11 cellular contexts compared by ENCODE assay signal in the genomic region with DNA sequence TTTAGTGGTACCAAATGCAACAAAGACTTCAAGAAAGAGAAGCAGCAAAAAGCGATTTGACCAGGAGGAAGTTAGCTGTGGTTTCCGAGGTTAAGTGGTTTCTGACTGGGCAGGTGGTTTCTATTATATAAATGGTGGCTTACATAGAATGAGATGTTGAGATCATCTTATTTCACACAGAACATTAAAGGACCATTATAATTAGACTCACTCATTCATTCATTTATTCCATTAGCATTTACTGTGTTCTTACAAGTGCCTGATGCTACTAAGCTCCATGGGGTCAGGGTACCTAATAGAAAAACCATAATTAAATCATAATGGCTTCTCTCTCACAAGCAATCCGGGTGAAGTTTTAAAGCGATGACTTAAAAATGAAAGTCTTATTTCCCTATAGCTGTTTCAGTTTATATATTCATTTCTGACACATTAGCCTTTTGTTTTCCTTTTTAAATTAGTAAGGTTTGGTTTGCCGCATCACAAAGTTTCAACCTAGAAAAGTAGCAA. TPM values are rescaled to one million over a fixed set of nuclear protein-coding genes. Genes with fewer than 3 reads are reported as not detected.
A peak's percentile ranks its signal among the peaks of the same experiment; 100 is the strongest.
DNase-seq lines count a peak whose midpoint lies in the region; ATAC-seq and TF ChIP-seq lines count a peak whose summit lies in the region.
"Had no signal": no experiment of that assay in that cellular context is flagged by ENCODE, and none has a peak within 500 bp of the region (broad histone marks: within the 10 kb centered on the region; RNA-seq: fewer than 3 reads in every experiment).

No MANE protein-coding gene starts in this region.

- ATAC-seq in GM18861 (IDR thresholded peaks at IDR 0.05; ENCODE audit: unreplicated experiment) (peak; percentile 86), GM21619 (IDR thresholded peaks at IDR 0.05; ENCODE audit: unreplicated experiment) (peak; percentile 98), HG03521 (IDR thresholded peaks at IDR 0.05; ENCODE audit: unreplicated experiment) (peak; percentile 78), lower lobe of right lung (no peak)
- ATAC-seq in effector memory CD8-positive, alpha-beta T cell (replicated peaks): peak; percentile 40

- H3K4me3 ChIP-seq in sigmoid colon (no peak overlapping the region), lower lobe of right lung (no peak overlapping the region)
- H3K4me3 ChIP-seq: SJSA1 had no signal

- no peaks in the 10 kb centered on the region for H3K9me3 Mint-ChIP-seq in effector memory CD8-positive, alpha-beta T cell

- no peaks in the 10 kb centered on the region for H3K27me3 ChIP-seq in sigmoid colon
- H3K27me3 ChIP-seq in lower lobe of right lung (ENCODE audit: low read depth): no peaks in the 10 kb centered on the region
- H3K27me3 ChIP-seq: SJSA1 had no signal

- H3K36me3 ChIP-seq in sigmoid colon: no peaks in the 10 kb centered on the region
- no peaks in the 10 kb centered on the region for H3K36me3 ChIP-seq in lower lobe of right lung
- H3K36me3 ChIP-seq: SJSA1 had no signal

- H3K27ac Mint-ChIP-seq in effector memory CD8-positive, alpha-beta T cell: no peak overlapping the region

- TF ChIP-seq CTCF in sigmoid colon (IDR thresholded peaks at IDR 0.05) (no peak), lower lobe of right lung (IDR thresholded peaks at IDR 0.05) (no peak)

- H3K4me1 Mint-ChIP-seq in effector memory CD8-positive, alpha-beta T cell (ENCODE audit: low read depth in 2 of 2): peaks cover 0 to 3% of the 10 kb centered on the region in 2 donors

- no peak for DNase-seq in effector memory CD8-positive, alpha-beta T cell
- DNase-seq in sigmoid colon (no peak), lower lobe of right lung (no peak), posterior vena cava (ENCODE audit: low spot score) (no peak)
- no peak for DNase-seq in stimulated activated CD4-positive, alpha-beta T cell treated with anti-CD3 and anti-CD28 coated beads, Interleukin-4, amount 100 ng/mL, for 24 hours
- DNase-seq: amygdala; stimulated activated CD4-positive, alpha-beta T cell treated with anti-CD3 and anti-CD28 coated beads, Interleukin-2, amount 100 ng/mL, for 48 hours had no signal

- no peak for TF ChIP-seq EP300 in sigmoid colon (IDR thresholded peaks at IDR 0.05)

- H3K4me3 Mint-ChIP-seq in effector memory CD8-positive, alpha-beta T cell: no peak overlapping the region

- no peaks in the 10 kb centered on the region for H3K36me3 Mint-ChIP-seq in effector memory CD8-positive, alpha-beta T cell (ENCODE audit: insufficient read depth)

- H3K27ac ChIP-seq in sigmoid colon (no peak overlapping the region), lower lobe of right lung (no peak overlapping the region)
- H3K27ac ChIP-seq: SJSA1 had no signal

- 49 to 83% methylated on average over 5 of the region's 5 CpGs for WGBS in sigmoid colon, 2 donors

- no peaks in the 10 kb centered on the region for H3K27me3 Mint-ChIP-seq in effector memory CD8-positive, alpha-beta T cell

- H3K9me3 ChIP-seq in sigmoid colon (no peaks in the 10 kb centered on the region), lower lobe of right lung (no peaks in the 10 kb centered on the region)
- H3K9me3 ChIP-seq: SJSA1 had no signal

- no peak for TF ChIP-seq POLR2A in sigmoid colon (IDR thresholded peaks at IDR 0.05)

- intact Hi-C loops in sigmoid colon (cut with DNase I): no loop called here
- intact Hi-C loops in lower lobe of right lung (cut with DNase I): no loop called here
- intact Hi-C loops in posterior vena cava (cut with DNase I): no loop called here

- no peaks in the 10 kb centered on the region for H3K4me1 ChIP-seq in sigmoid colon
- no peaks in the 10 kb centered on the region for H3K4me1 ChIP-seq in lower lobe of right lung
- H3K4me1 ChIP-seq: SJSA1 had no signal

RNA-seq across cellular contexts. Expression of gene TSPAN6, which starts 10.6 kb away (rescaled TPM):
- total RNA-seq in sigmoid colon (10 to 100 TPM in 2 of 4 donors, 1 to 10 TPM in 2; 7.5 to 16.3 (median 9.4) TPM), lower lobe of right lung (12.6 TPM), posterior vena cava (10 to 100 TPM in 1 of 2 donors, 1 to 10 TPM in 1; 7.8 to 11.1 TPM)
- polyA plus RNA-seq in sigmoid colon: 10 to 100 TPM; 31.2 to 57.1 (median 34.2) TPM

RNA-seq across cellular contexts. Expression of gene SRPX2, which starts 18.0 kb away (rescaled TPM):
- total RNA-seq in sigmoid colon (10 to 100 TPM; 18.7 to 59.8 (median 25.9) TPM), lower lobe of right lung (16.4 TPM), posterior vena cava (10 to 100 TPM; 34.5 to 40.3 TPM)
- 10 to 100 TPM in 1 of 3 donors, 1 to 10 TPM in 2; 2.5 to 12.0 (median 4.8) TPM for polyA plus RNA-seq in sigmoid colon

RNA-seq across cellular contexts. Expression of gene TNMD, which starts 41.3 kb away (rescaled TPM):
- not detected for total RNA-seq in sigmoid colon
- 1 to 10 TPM in 1 of 3 donors, under 1 TPM in 1, not detected in 1; 0.38 to 1.8 TPM for polyA plus RNA-seq in sigmoid colon
- not detected for total RNA-seq in lower lobe of right lung
- under 1 TPM in 1 of 2 donors, not detected in 1; 0.43 TPM for total RNA-seq in posterior vena cava
- total RNA-seq: SJSA1 had no signal

Comparison
In these comparisons a context has a peak if more than half of its experiments do, and no peak if none do; other contexts are left out.
1. ATAC-seq: peak in GM18861 (single experiment), GM21619 (single experiment), HG03521 (single experiment) and effector memory CD8-positive, alpha-beta T cell (single experiment); none in lower lobe of right lung (0 of 2).